In the genomic region with DNA sequence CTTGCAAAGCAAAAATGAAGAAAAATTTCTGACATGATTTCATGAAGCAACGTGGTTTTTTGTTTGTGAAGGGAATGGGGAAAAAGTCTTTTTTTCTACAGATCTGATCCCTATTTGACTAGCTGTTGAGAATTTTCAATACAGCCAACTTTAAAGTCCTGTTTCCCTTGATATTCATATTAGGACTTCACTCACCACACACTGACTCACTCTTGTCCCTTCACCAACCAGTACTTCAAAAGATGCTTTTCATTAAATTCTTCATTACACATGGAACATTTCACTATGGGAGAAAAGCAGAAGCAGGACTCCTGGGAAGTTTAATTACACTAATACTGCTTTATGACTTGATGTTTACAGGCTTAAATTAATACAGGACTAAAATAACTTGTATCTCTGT, we compare ENCODE assay signal across 30 cellular contexts.
"Had no signal": no experiment of that assay in that cellular context is flagged by ENCODE, and none has a peak within 500 bp of the region (broad histone marks: within the 10 kb centered on the region; RNA-seq: fewer than 3 reads in every experiment).

No MANE protein-coding gene starts in this region.

- H3K9me3 Mint-ChIP-seq: naive thymus-derived CD8-positive, alpha-beta T cell; nephron; neural crest cell; stimulated activated naive CD8-positive, alpha-beta T cell treated with anti-CD3 and anti-CD28 coated beads, Interleukin-15, Interleukin-2, amounts not matched to agents 100 ng/mL and 50 ng/mL, for 24 hours had no signal

- H3K27me3 ChIP-seq: pancreas, suprapubic skin, tibial artery, uterus had no signal

- H3K4me3 Mint-ChIP-seq: naive thymus-derived CD8-positive, alpha-beta T cell; nephron; neural crest cell; stimulated activated naive CD8-positive, alpha-beta T cell treated with anti-CD3 and anti-CD28 coated beads, Interleukin-15, Interleukin-2, amounts not matched to agents 100 ng/mL and 50 ng/mL, for 24 hours; type B pancreatic cell had no signal

- H3K4me3 ChIP-seq: lower lobe of right lung, pancreas, prostate gland, skin epidermis, suprapubic skin, thoracic aorta, tibial artery, uterus had no signal

- H3K27ac Mint-ChIP-seq: naive thymus-derived CD8-positive, alpha-beta T cell; stimulated activated naive CD8-positive, alpha-beta T cell treated with anti-CD3 and anti-CD28 coated beads, Interleukin-15, Interleukin-2, amounts not matched to agents 100 ng/mL and 50 ng/mL, for 24 hours; type B pancreatic cell had no signal

- H3K27ac ChIP-seq: lower lobe of right lung, pancreas, prostate gland, skin epidermis, suprapubic skin, thoracic aorta, tibial artery, uterus had no signal

- DNase-seq: hippocampal formation; kidney glomerular epithelial cell; left cardiac atrium; lower lobe of right lung; mammary epithelial cell; mesendoderm; midbrain; naive thymus-derived CD8-positive, alpha-beta T cell; nucleus accumbens; pancreas; posterior cingulate gyrus; retina; right cardiac atrium; stimulated activated CD4-positive, alpha-beta T cell treated with anti-CD3 and anti-CD28 coated beads, Interleukin-12 subunit alpha, Interleukin-12 subunit beta, amount 100 ng/mL, for 4 hours; stimulated activated CD4-positive, alpha-beta T cell treated with anti-CD3 and anti-CD28 coated beads, Interleukin-15, amount 100 ng/mL, for 24 hours; stimulated activated CD4-positive, alpha-beta T cell treated with anti-CD3 and anti-CD28 coated beads, Interleukin-2, amount 100 ng/mL, for 24 hours; stimulated activated CD4-positive, alpha-beta T cell treated with anti-CD3 and anti-CD28 coated beads, Interleukin-4, amount 100 ng/mL, for 1 hour; stimulated activated naive CD4-positive, alpha-beta T cell; tibial artery; uterus had no signal

- H3K4me1 ChIP-seq: lower lobe of right lung, pancreas, prostate gland, suprapubic skin, uterus had no signal

- H3K9me3 ChIP-seq: lower lobe of right lung, pancreas, prostate gland, suprapubic skin, thoracic aorta, tibial artery, uterus had no signal

- H3K27me3 Mint-ChIP-seq: naive thymus-derived CD8-positive, alpha-beta T cell; stimulated activated naive CD8-positive, alpha-beta T cell treated with anti-CD3 and anti-CD28 coated beads, Interleukin-15, Interleukin-2, amounts not matched to agents 100 ng/mL and 50 ng/mL, for 24 hours; type B pancreatic cell had no signal

- H3K36me3 ChIP-seq: lower lobe of right lung, pancreas, prostate gland, suprapubic skin, thoracic aorta, tibial artery, uterus had no signal

- ATAC-seq: left cardiac atrium; left lobe of liver; lower lobe of right lung; naive thymus-derived CD8-positive, alpha-beta T cell; pancreas; right cardiac atrium; sciatic nerve had no signal
